In the genomic region with DNA sequence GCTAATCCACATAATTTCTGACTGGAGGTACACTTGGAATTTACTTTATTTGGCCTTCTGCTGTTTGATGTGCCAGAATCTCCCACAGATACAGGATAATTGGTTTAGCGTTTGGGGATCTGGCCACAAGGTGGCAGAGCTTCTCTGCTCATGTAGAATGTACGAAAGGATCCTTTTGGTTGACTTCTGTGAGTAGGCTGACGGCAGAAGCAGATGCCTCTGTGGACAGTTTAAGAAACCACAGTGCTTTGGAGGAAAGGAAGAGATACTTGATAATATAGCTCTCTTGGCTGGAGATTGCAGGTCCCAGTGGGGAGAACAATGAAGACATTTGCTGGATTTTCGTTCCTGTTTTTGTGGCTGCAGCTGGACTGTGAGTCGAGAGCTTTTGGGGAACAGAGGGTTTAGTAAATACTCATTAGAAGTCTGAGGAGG, we compare ENCODE assay signal across 8 cellular contexts.
DNase-seq lines count a peak whose midpoint lies in the region; ATAC-seq and TF ChIP-seq lines count a peak whose summit lies in the region.

No MANE protein-coding gene starts in this region.

- H3K27ac Mint-ChIP-seq in stimulated activated naive CD8-positive, alpha-beta T cell treated with anti-CD3 and anti-CD28 coated beads, Interleukin-15, Interleukin-2, amounts not matched to agents 100 ng/mL and 50 ng/mL, for 24 hours = peak overlapping the region; percentile 66

- ATAC-seq in GM18858 (IDR thresholded peaks at IDR 0.05; ENCODE audit: unreplicated experiment) = peak; percentile 62
- no peak for ATAC-seq in GM21825 (IDR thresholded peaks at IDR 0.05; ENCODE audit: unreplicated experiment)

- H4K20me1 ChIP-seq in BLaER1 = no peaks in the 10 kb centered on the region

- no peaks in the 10 kb centered on the region for H3K27me3 ChIP-seq in BLaER1

- H3K9me3 ChIP-seq in BLaER1 = no peaks in the 10 kb centered on the region

- peak overlapping the region; percentile 58 for H3K4me2 ChIP-seq in BLaER1

- H3K4me3 ChIP-seq in BLaER1 = no peak overlapping the region
- H3K4me3 ChIP-seq in NB4 (ENCODE audit: low read depth, low read length) = no peak overlapping the region

- H3K36me3 Mint-ChIP-seq in stimulated activated naive CD8-positive, alpha-beta T cell treated with anti-CD3 and anti-CD28 coated beads, Interleukin-15, Interleukin-2, amounts not matched to agents 100 ng/mL and 50 ng/mL, for 24 hours (ENCODE audit: low read depth) = no peaks in the 10 kb centered on the region

- H3K27ac ChIP-seq in BLaER1 = no peak overlapping the region

- peak overlapping the region; percentile 68 for H3K4me3 Mint-ChIP-seq in stimulated activated naive CD8-positive, alpha-beta T cell treated with anti-CD3 and anti-CD28 coated beads, Interleukin-15, Interleukin-2, amounts not matched to agents 100 ng/mL and 50 ng/mL, for 24 hours

- no peak overlapping the region for H3K9ac ChIP-seq in BLaER1

- peak; percentile 82 for TF ChIP-seq CTCF in NB4 (IDR thresholded peaks at IDR 0.05; ENCODE audit: low read depth, low read length)

- DNase-seq in NB4 (ENCODE audit: low read depth) (peak; percentile 67), UCSD-AML1 (lab: John Stamatoyannopoulos, UW; ENCODE audit: unreplicated experiment) (peak; percentile 20), cerebellar cortex (ENCODE audit: low spot score) (peak; percentile 54), lung microvascular endothelial cell (ENCODE audit: low read depth in 2 of 2) (peak; percentile 42 to 45)

- peaks cover 13% of the 10 kb centered on the region for H3K4me1 ChIP-seq in BLaER1

- H3K36me3 ChIP-seq in BLaER1 = no peaks in the 10 kb centered on the region

- H3K9me3 Mint-ChIP-seq in stimulated activated naive CD8-positive, alpha-beta T cell treated with anti-CD3 and anti-CD28 coated beads, Interleukin-15, Interleukin-2, amounts not matched to agents 100 ng/mL and 50 ng/mL, for 24 hours = no peaks in the 10 kb centered on the region

- peaks cover 11% of the 10 kb centered on the region for H3K4me1 Mint-ChIP-seq in stimulated activated naive CD8-positive, alpha-beta T cell treated with anti-CD3 and anti-CD28 coated beads, Interleukin-15, Interleukin-2, amounts not matched to agents 100 ng/mL and 50 ng/mL, for 24 hours (ENCODE audit: low read depth)

- H3K27me3 Mint-ChIP-seq in stimulated activated naive CD8-positive, alpha-beta T cell treated with anti-CD3 and anti-CD28 coated beads, Interleukin-15, Interleukin-2, amounts not matched to agents 100 ng/mL and 50 ng/mL, for 24 hours = peaks cover 24% of the 10 kb centered on the region

- TF ChIP-seq POLR2A in NB4 (IDR thresholded peaks at IDR 0.05; ENCODE audit: extremely low read depth, insufficient read length) = no peak
